ENCODE assay signal across 8 cellular contexts in the genomic region with DNA sequence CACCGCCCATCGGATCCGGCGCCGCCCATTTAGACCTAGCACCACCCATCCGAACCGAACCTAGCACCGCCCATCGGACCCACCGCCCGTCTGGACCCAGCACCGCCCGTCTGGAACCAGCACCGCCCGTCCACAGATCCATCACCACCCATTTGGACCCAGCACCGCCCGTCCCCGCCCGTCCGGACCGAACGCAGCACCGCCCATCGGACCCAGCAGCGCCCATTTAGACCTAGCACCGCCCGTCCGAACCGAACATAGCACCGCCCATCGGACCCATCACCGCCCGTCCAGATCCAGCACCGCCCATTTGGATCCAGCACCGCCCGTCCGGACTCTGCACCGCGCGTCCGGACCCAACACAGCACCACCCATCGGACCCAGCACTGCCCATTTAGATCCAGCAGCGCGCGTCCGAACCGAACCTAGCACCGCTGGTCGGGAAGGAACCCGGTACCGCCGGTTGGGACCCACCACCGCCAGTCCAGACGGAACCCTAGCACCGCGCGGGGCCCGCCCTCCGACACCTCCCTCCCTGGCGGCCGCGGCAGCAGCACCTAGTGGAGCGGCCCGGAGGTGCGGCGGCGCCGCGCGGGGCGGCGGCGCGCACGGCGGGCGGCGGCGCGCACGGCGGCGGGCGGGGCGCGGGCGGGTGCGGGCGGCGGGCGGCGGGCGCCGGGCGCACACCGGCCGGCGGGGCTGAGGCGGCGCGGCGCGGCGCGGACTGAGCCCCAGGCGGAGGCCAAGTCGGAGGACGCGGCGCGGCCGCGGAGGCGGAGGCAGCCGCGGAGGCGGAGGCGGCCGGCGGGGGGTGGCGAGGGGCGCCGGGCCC. TPM values are rescaled to one million over a fixed set of nuclear protein-coding genes. Genes with fewer than 3 reads are reported as not detected.
DNase-seq lines count a peak whose midpoint lies in the region; ATAC-seq and TF ChIP-seq lines count a peak whose summit lies in the region.

A gene with protein sequence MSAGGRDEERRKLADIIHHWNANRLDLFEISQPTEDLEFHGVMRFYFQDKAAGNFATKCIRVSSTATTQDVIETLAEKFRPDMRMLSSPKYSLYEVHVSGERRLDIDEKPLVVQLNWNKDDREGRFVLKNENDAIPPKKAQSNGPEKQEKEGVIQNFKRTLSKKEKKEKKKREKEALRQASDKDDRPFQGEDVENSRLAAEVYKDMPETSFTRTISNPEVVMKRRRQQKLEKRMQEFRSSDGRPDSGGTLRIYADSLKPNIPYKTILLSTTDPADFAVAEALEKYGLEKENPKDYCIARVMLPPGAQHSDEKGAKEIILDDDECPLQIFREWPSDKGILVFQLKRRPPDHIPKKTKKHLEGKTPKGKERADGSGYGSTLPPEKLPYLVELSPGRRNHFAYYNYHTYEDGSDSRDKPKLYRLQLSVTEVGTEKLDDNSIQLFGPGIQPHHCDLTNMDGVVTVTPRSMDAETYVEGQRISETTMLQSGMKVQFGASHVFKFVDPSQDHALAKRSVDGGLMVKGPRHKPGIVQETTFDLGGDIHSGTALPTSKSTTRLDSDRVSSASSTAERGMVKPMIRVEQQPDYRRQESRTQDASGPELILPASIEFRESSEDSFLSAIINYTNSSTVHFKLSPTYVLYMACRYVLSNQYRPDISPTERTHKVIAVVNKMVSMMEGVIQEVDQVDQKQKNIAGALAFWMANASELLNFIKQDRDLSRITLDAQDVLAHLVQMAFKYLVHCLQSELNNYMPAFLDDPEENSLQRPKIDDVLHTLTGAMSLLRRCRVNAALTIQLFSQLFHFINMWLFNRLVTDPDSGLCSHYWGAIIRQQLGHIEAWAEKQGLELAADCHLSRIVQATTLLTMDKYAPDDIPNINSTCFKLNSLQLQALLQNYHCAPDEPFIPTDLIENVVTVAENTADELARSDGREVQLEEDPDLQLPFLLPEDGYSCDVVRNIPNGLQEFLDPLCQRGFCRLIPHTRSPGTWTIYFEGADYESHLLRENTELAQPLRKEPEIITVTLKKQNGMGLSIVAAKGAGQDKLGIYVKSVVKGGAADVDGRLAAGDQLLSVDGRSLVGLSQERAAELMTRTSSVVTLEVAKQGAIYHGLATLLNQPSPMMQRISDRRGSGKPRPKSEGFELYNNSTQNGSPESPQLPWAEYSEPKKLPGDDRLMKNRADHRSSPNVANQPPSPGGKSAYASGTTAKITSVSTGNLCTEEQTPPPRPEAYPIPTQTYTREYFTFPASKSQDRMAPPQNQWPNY (N-terminal part only) (plus strand): TSS at position 682 of the 832 bp plus-strand sequence. CDS start 222 bp downstream, outside the sequence.

- H3K36me3 Mint-ChIP-seq in activated T-helper 2 cell treated with anti-CD3 and anti-CD28 coated beads, Interferon-gamma antibody, Interleukin-2, Interleukin-4, amounts not matched to agents 10 μg/mL and 5 μg/mL and 100 μg/mL, durations not matched to agents 14 hours and 24 hours and 36 hours (ENCODE audit: low read depth), result no peaks in the 10 kb centered on the region
- peaks cover 13% of the 10 kb centered on the region for H3K36me3 Mint-ChIP-seq in nephron progenitor cell (ENCODE audit: low read depth)

- H3K4me3 Mint-ChIP-seq in activated T-helper 2 cell treated with anti-CD3 and anti-CD28 coated beads, Interferon-gamma antibody, Interleukin-2, Interleukin-4, amounts not matched to agents 10 μg/mL and 5 μg/mL and 100 μg/mL, durations not matched to agents 14 hours and 24 hours and 36 hours (ENCODE audit: low read depth), result peak within 1 kb of the TSS; percentile 83
- peak within 1 kb of the TSS; percentile 96 for H3K4me3 Mint-ChIP-seq in nephron progenitor cell

- ATAC-seq in HG03196 (IDR thresholded peaks at IDR 0.05; ENCODE audit: unreplicated experiment), result peak; percentile 66

- no peaks in the 10 kb centered on the region for H3K27me3 ChIP-seq in BE2C
- no peaks in the 10 kb centered on the region for H3K27me3 ChIP-seq in Peyer's patch

- H3K4me3 ChIP-seq in BE2C (ENCODE audit: low read depth, low read length), result peak within 1 kb of the TSS; percentile 90
- H3K4me3 ChIP-seq in Peyer's patch, result peak within 1 kb of the TSS; percentile 59 to 91 (median 66)
- peak within 1 kb of the TSS; percentile 88 for H3K4me3 ChIP-seq in fibroblast of pulmonary artery (replicated peaks; ENCODE audit: low read depth, low read length)

- H3K4me1 ChIP-seq in BE2C, result peaks cover 8% of the 10 kb centered on the region
- H3K4me1 ChIP-seq in Peyer's patch, result peaks cover 0 to 21% (median 6%) of the 10 kb centered on the region in 4 donors

- peaks cover 72% of the 10 kb centered on the region for H3K27me3 Mint-ChIP-seq in activated T-helper 2 cell treated with anti-CD3 and anti-CD28 coated beads, Interferon-gamma antibody, Interleukin-2, Interleukin-4, amounts not matched to agents 10 μg/mL and 5 μg/mL and 100 μg/mL, durations not matched to agents 14 hours and 24 hours and 36 hours (ENCODE audit: low read depth)
- peaks cover 10% of the 10 kb centered on the region for H3K27me3 Mint-ChIP-seq in nephron progenitor cell (ENCODE audit: low read depth, poor library complexity)

- TF ChIP-seq POLR2A in GM19193 (IDR thresholded peaks at IDR 0.05; ENCODE audit: extremely low read depth, insufficient read depth, insufficient read length) (peak; percentile 43), Peyer's patch (IDR thresholded peaks at IDR 0.05) (peak; percentile 45 to 65)

- intact Hi-C loops in activated T-helper 2 cell treated with anti-CD3 and anti-CD28 coated beads, Interferon-gamma antibody, Interleukin-2, Interleukin-4, amounts not matched to agents 10 μg/mL and 5 μg/mL and 100 μg/mL, durations not matched to agents 14 hours and 24 hours and 36 hours (cut with micrococcal nuclease), result loop anchor here (5.0 kb wide), 1 partner anchor 119 kb away; no protein-coding TSS in a partner anchor

- no peaks in the 10 kb centered on the region for H3K36me3 ChIP-seq in BE2C
- no peaks in the 10 kb centered on the region for H3K36me3 ChIP-seq in Peyer's patch

- TF ChIP-seq CTCF in BE2C (IDR thresholded peaks at IDR 0.05; ENCODE audit: low read depth, low read length) (peak; percentile 13; the same call in 1 of the 2 replicates), Peyer's patch (IDR thresholded peaks at IDR 0.05) (peak in 4 of 6 experiments; percentile 32 to 82 (median 76)), fibroblast of pulmonary artery (IDR thresholded peaks at IDR 0.05; ENCODE audit: low read length, missing control alignments) (peak; percentile 12), nephron progenitor cell (IDR thresholded peaks at IDR 0.05) (no peak)

- no peak within 1 kb of the TSS for H3K27ac Mint-ChIP-seq in activated T-helper 2 cell treated with anti-CD3 and anti-CD28 coated beads, Interferon-gamma antibody, Interleukin-2, Interleukin-4, amounts not matched to agents 10 μg/mL and 5 μg/mL and 100 μg/mL, durations not matched to agents 14 hours and 24 hours and 36 hours
- peak within 1 kb of the TSS; percentile 91 for H3K27ac Mint-ChIP-seq in nephron progenitor cell

- H3K9me3 Mint-ChIP-seq in activated T-helper 2 cell treated with anti-CD3 and anti-CD28 coated beads, Interferon-gamma antibody, Interleukin-2, Interleukin-4, amounts not matched to agents 10 μg/mL and 5 μg/mL and 100 μg/mL, durations not matched to agents 14 hours and 24 hours and 36 hours, result no peaks in the 10 kb centered on the region
- no peaks in the 10 kb centered on the region for H3K9me3 Mint-ChIP-seq in nephron progenitor cell

- H3K27ac ChIP-seq in Peyer's patch, result peak within 1 kb of the TSS; percentile 62 to 96 (median 76)
- peak within 1 kb of the TSS; percentile 76 for H3K27ac ChIP-seq in substantia nigra (ENCODE audit: low read depth, low read length, poor library complexity, severe bottlenecking)

- H3K9me3 ChIP-seq in BE2C, result no peaks in the 10 kb centered on the region
- no peaks in the 10 kb centered on the region for H3K9me3 ChIP-seq in Peyer's patch

- DNase-seq in BE2C (peak; percentile 76), Peyer's patch (peak; percentile 59 to 89 (median 87)), fibroblast of pulmonary artery (ENCODE audit: low read depth) (peak; percentile 51), nephron progenitor cell (peak; percentile 74), substantia nigra (lab: John Stamatoyannopoulos, UW) (peak in 43 of 49 donors; percentile 27 to 93 (median 62))
- DNase-seq in activated T-helper 2 cell treated with anti-CD3 and anti-CD28 coated beads, Interferon-gamma antibody, Interleukin-2, Interleukin-4, amounts not matched to agents 10 μg/mL and 5 μg/mL and 100 μg/mL, durations not matched to agents 14 hours and 24 hours and 36 hours (ENCODE audit: low spot score), result peak; percentile 59

- peaks cover 29% of the 10 kb centered on the region for H3K4me1 Mint-ChIP-seq in activated T-helper 2 cell treated with anti-CD3 and anti-CD28 coated beads, Interferon-gamma antibody, Interleukin-2, Interleukin-4, amounts not matched to agents 10 μg/mL and 5 μg/mL and 100 μg/mL, durations not matched to agents 14 hours and 24 hours and 36 hours (ENCODE audit: low read depth)
- peaks cover 55% of the 10 kb centered on the region for H3K4me1 Mint-ChIP-seq in nephron progenitor cell

RNA-seq across cellular contexts. Expression of the gene that starts here (rescaled TPM):
- 69.0 TPM for polyA plus RNA-seq in BE2C (2012; ENCODE audit: insufficient read depth, insufficient read length, low read depth)
- total RNA-seq in Peyer's patch, result 100 to 1,000 TPM; 265 to 326 (median 313) TPM
- total RNA-seq in activated T-helper 2 cell treated with anti-CD3 and anti-CD28 coated beads, Interferon-gamma antibody, Interleukin-2, Interleukin-4, amounts not matched to agents 10 μg/mL and 5 μg/mL and 100 μg/mL, durations not matched to agents 14 hours and 24 hours and 36 hours, result 28.2 and 33.1 TPM in 2 replicates

Comparison
In these comparisons a context has a peak if more than half of its experiments do, and no peak if none do; other contexts are left out.
1. Peak in every context shown above with its lines: DNase-seq, ATAC-seq, H3K4me3 ChIP-seq and H3K27ac ChIP-seq.